In genomic region chr11:47376183-47376542, GRCh38 we compare ENCODE assay signal across 15 cellular contexts. TPM values are rescaled to one million over a fixed set of nuclear protein-coding genes. Genes with fewer than 3 reads are reported as not detected.
DNase-seq lines count a peak whose midpoint lies in the region; ATAC-seq and TF ChIP-seq lines count a peak whose summit lies in the region.
"Had no signal": no experiment of that assay in that cellular context is flagged by ENCODE, and none has a peak within 500 bp of the region (broad histone marks: within the 10 kb centered on the region; RNA-seq: fewer than 3 reads in every experiment).

No MANE protein-coding gene starts in this region.

- H3K4me3 ChIP-seq in esophagus squamous epithelium (peak overlapping the region in 3 of 4 donors; percentile 29 to 55 (median 40)), stomach (peak overlapping the region in 3 of 4 donors; percentile 36 to 41 (median 37))
- H3K4me3 ChIP-seq: lung, SK-N-MC had no signal

- no peak for ATAC-seq in HG02642 (IDR thresholded peaks at IDR 0.05; ENCODE audit: poor library complexity, unreplicated experiment)

- no peak for DNase-seq in activated CD4-positive, alpha-beta T cell treated with anti-CD3 and anti-CD28 coated beads, Interleukin-2, amount 10 ng/mL, durations not matched to agents 24 days and 14 days
- DNase-seq in activated CD4-positive, alpha-beta T cell treated with anti-CD3 and anti-CD28 coated beads, Interleukin-2, amount 50 U/mL, for 48 hours, result no peak
- no peak for DNase-seq in esophagus squamous epithelium (lab: John Stamatoyannopoulos, UW)
- DNase-seq in stomach, result no peak
- DNase-seq in GOT3 (lab: John Stamatoyannopoulos, UW), result no peak
- DNase-seq: activated CD4-positive, alpha-beta T cell treated with anti-CD3 and anti-CD28 coated beads, Interleukin-2, amount 50 U/mL, for 1 hour; activated naive CD4-positive, alpha-beta T cell treated with anti-CD3 and anti-CD28 coated beads, Interleukin-2, amount 50 U/mL, for 16 hours; DMS 273 treated with DMSO at 0.1 percent for 48 hours; NCI-H1048; NCI-H524 had no signal

- H3K36me3 ChIP-seq in esophagus squamous epithelium (no peaks in the 10 kb centered on the region), stomach (peaks cover 0 to 15% (median 0%) of the 10 kb centered on the region in 4 donors)
- H3K36me3 ChIP-seq: vagina had no signal

- intact Hi-C loops in activated CD4-positive, alpha-beta T cell treated with anti-CD3 and anti-CD28 coated beads, Interleukin-2, amount 10 ng/mL, durations not matched to agents 24 days and 14 days (cut with micrococcal nuclease), result no loop called here
- intact Hi-C loops in esophagus squamous epithelium (cut with DNase I), result loop anchor here (10.0 kb wide), 1 partner anchor 79 kb away; no protein-coding TSS in a partner anchor
- intact Hi-C loops in stomach (cut with DNase I; ENCODE audit: low total_unique reads), result loop anchor here (10.0 kb wide), 1 partner anchor 69 kb away; the partner anchor contains the start of gene RAPSN

- H3K27ac Mint-ChIP-seq in activated CD4-positive, alpha-beta T cell treated with anti-CD3 and anti-CD28 coated beads, Interleukin-2, amount 10 ng/mL, durations not matched to agents 24 days and 14 days, result peak overlapping the region; percentile 11

- H3K4me1 ChIP-seq in esophagus squamous epithelium (peaks cover 5 to 22% (median 8%) of the 10 kb centered on the region in 3 donors), stomach (peaks cover 0 to 16% (median 0%) of the 10 kb centered on the region in 4 donors)
- H3K4me1 ChIP-seq: vagina had no signal

- WGBS in esophagus squamous epithelium, 2 donors, result 57 to 81% methylated on average over 6 of the region's 6 CpGs
- 72 to 81% (median 73%) methylated on average over 6 of the region's 6 CpGs for WGBS in stomach, 5 donors

- TF ChIP-seq POLR2A in esophagus squamous epithelium (IDR thresholded peaks at IDR 0.05) (no peak), stomach (IDR thresholded peaks at IDR 0.05) (no peak)

- H3K9me3 Mint-ChIP-seq in activated CD4-positive, alpha-beta T cell treated with anti-CD3 and anti-CD28 coated beads, Interleukin-2, amount 10 ng/mL, durations not matched to agents 24 days and 14 days, result no peaks in the 10 kb centered on the region

- peaks cover 9% of the 10 kb centered on the region for H3K4me1 Mint-ChIP-seq in activated CD4-positive, alpha-beta T cell treated with anti-CD3 and anti-CD28 coated beads, Interleukin-2, amount 10 ng/mL, durations not matched to agents 24 days and 14 days

- H3K4me3 Mint-ChIP-seq in activated CD4-positive, alpha-beta T cell treated with anti-CD3 and anti-CD28 coated beads, Interleukin-2, amount 10 ng/mL, durations not matched to agents 24 days and 14 days, result no peak overlapping the region

- TF ChIP-seq CTCF in esophagus squamous epithelium (IDR thresholded peaks at IDR 0.05) (no peak), stomach (IDR thresholded peaks at IDR 0.05) (no peak)

- TF ChIP-seq EP300 in stomach (IDR thresholded peaks at IDR 0.05), result no peak

- H3K9me3 ChIP-seq in esophagus squamous epithelium (no peaks in the 10 kb centered on the region), stomach (no peaks in the 10 kb centered on the region)
- H3K9me3 ChIP-seq: vagina had no signal

- H3K27me3 Mint-ChIP-seq in activated CD4-positive, alpha-beta T cell treated with anti-CD3 and anti-CD28 coated beads, Interleukin-2, amount 10 ng/mL, durations not matched to agents 24 days and 14 days, result no peaks in the 10 kb centered on the region

- H3K27me3 ChIP-seq in esophagus squamous epithelium (no peaks in the 10 kb centered on the region), stomach (no peaks in the 10 kb centered on the region)
- H3K27me3 ChIP-seq: vagina had no signal

- H3K27ac ChIP-seq in esophagus squamous epithelium (peak overlapping the region in 2 of 4 donors; percentile 77 to 88), stomach (peak overlapping the region in 3 of 5 donors; percentile 51 to 87 (median 85))
- H3K27ac ChIP-seq: SK-N-MC, vagina had no signal

- no peaks in the 10 kb centered on the region for H3K36me3 Mint-ChIP-seq in activated CD4-positive, alpha-beta T cell treated with anti-CD3 and anti-CD28 coated beads, Interleukin-2, amount 10 ng/mL, durations not matched to agents 24 days and 14 days (ENCODE audit: low read depth)

RNA-seq across cellular contexts. Expression of gene SPI1, which starts 2.2 kb away (rescaled TPM):
- not detected in 2 replicates for total RNA-seq in activated CD4-positive, alpha-beta T cell treated with anti-CD3 and anti-CD28 coated beads, Interleukin-2, amount 10 ng/mL, durations not matched to agents 24 days and 14 days
- total RNA-seq in esophagus squamous epithelium, result 10 to 100 TPM in 2 of 4 donors, 1 to 10 TPM in 2; 2.6 to 15.4 (median 8.8) TPM
- total RNA-seq in stomach, result 1 to 10 TPM; 2.6 to 8.4 (median 7.0) TPM
- 10 to 100 TPM in 2 of 3 donors, 1 to 10 TPM in 1; 8.2 to 24.3 (median 15.3) TPM for polyA plus RNA-seq in stomach
- total RNA-seq: A172 had no signal

RNA-seq across cellular contexts. Expression of gene MYBPC3, which starts 23.7 kb away (rescaled TPM):
- total RNA-seq in activated CD4-positive, alpha-beta T cell treated with anti-CD3 and anti-CD28 coated beads, Interleukin-2, amount 10 ng/mL, durations not matched to agents 24 days and 14 days, result not detected in 2 replicates
- total RNA-seq in esophagus squamous epithelium, result under 1 TPM in 1 of 4 donors, not detected in 3; 0.08 TPM
- total RNA-seq in stomach, result 10 to 100 TPM in 1 of 5 donors, under 1 TPM in 2, not detected in 2; 0.72 to 15.6 (median 0.73) TPM
- polyA plus RNA-seq in stomach, result 1 to 10 TPM; 1.0 to 3.4 (median 2.1) TPM
- total RNA-seq: A172, vagina had no signal

RNA-seq across cellular contexts. Expression of gene SLC39A13, which starts 32.2 kb away (rescaled TPM):
- 13.2 and 13.3 TPM in 2 replicates for total RNA-seq in activated CD4-positive, alpha-beta T cell treated with anti-CD3 and anti-CD28 coated beads, Interleukin-2, amount 10 ng/mL, durations not matched to agents 24 days and 14 days
- total RNA-seq in esophagus squamous epithelium, result 10 to 100 TPM; 10.9 to 44.3 (median 13.8) TPM
- 100 to 1,000 TPM in 1 of 5 donors, 10 to 100 TPM in 3, 1 to 10 TPM in 1; 7.0 to 158 (median 24.8) TPM for total RNA-seq in stomach
- 10 to 100 TPM; 21.7 to 33.6 (median 27.1) TPM for polyA plus RNA-seq in stomach

RNA-seq across cellular contexts. Expression of gene PSMC3, which starts 50.1 kb away (rescaled TPM):
- total RNA-seq in activated CD4-positive, alpha-beta T cell treated with anti-CD3 and anti-CD28 coated beads, Interleukin-2, amount 10 ng/mL, durations not matched to agents 24 days and 14 days, result 230 and 234 TPM in 2 replicates
- 100 to 1,000 TPM in 3 of 4 donors, 10 to 100 TPM in 1; 72.9 to 134 (median 122) TPM for total RNA-seq in esophagus squamous epithelium
- total RNA-seq in stomach, result 100 to 1,000 TPM in 2 of 5 donors, 10 to 100 TPM in 2, 1 to 10 TPM in 1; 8.1 to 147 (median 65.9) TPM
- 100 to 1,000 TPM; 143 to 175 (median 145) TPM for polyA plus RNA-seq in stomach
